ENCODE assay signal across 28 cellular contexts in genomic region chr18:80086281-80086680, GRCh38. TPM values are rescaled to one million over a fixed set of nuclear protein-coding genes. Genes with fewer than 3 reads are reported as not detected.
DNase-seq lines count a peak whose midpoint lies in the region; FAIRE-seq and TF ChIP-seq lines count a peak whose summit lies in the region.
"Had no signal": no experiment of that assay in that cellular context is flagged by ENCODE, and none has a peak within 500 bp of the region (broad histone marks: within the 10 kb centered on the region; RNA-seq: fewer than 3 reads in every experiment).

No MANE protein-coding gene starts in this region.

- no peaks in the 10 kb centered on the region for H4K20me1 ChIP-seq in astrocyte (ENCODE audit: insufficient read depth, low read length)

- no peak overlapping the region for H2AFZ ChIP-seq in astrocyte (ENCODE audit: low read depth, low read length)
- H2AFZ ChIP-seq: GM23338 had no signal

- TF ChIP-seq CTCF in astrocyte (IDR thresholded peaks at IDR 0.05; ENCODE audit: insufficient read depth, low read depth, low read length) (no peak), osteocyte (IDR thresholded peaks at IDR 0.05) (no peak)

- H3K27ac Mint-ChIP-seq in astrocyte (ENCODE audit: unreplicated experiment) (no peak overlapping the region), osteocyte (ENCODE audit: unreplicated experiment) (no peak overlapping the region)
- H3K27ac Mint-ChIP-seq: CD8-positive, alpha-beta T cell; GM23338 had no signal

- no peaks in the 10 kb centered on the region for H3K9me3 ChIP-seq in astrocyte (ENCODE audit: insufficient read depth, low read depth, low read length)

- H3K4me3 ChIP-seq in astrocyte (ENCODE audit: insufficient read depth, low read depth, low read length), result no peak overlapping the region
- H3K4me3 ChIP-seq: GM12878, GM23338, HAP-1, Peyer's patch, SJSA1 had no signal

- H3K9me3 Mint-ChIP-seq in astrocyte (ENCODE audit: unreplicated experiment), result peaks cover 12% of the 10 kb centered on the region
- peaks cover 24% of the 10 kb centered on the region for H3K9me3 Mint-ChIP-seq in osteocyte (ENCODE audit: unreplicated experiment)

- no peaks in the 10 kb centered on the region for H3K4me1 ChIP-seq in astrocyte (ENCODE audit: insufficient read depth, low read length)
- H3K4me1 ChIP-seq: HAP-1, Peyer's patch, SJSA1 had no signal

- FAIRE-seq in astrocyte (lab: Jason Lieb, UNC), result no peak
- no peak for FAIRE-seq in GM19239 (lab: Jason Lieb, UNC)
- FAIRE-seq: GM12878 had no signal

- H3K4me1 Mint-ChIP-seq in astrocyte (ENCODE audit: low read depth, unreplicated experiment) (peaks cover 5% of the 10 kb centered on the region), osteocyte (ENCODE audit: unreplicated experiment) (no peaks in the 10 kb centered on the region)
- H3K4me1 Mint-ChIP-seq: GM23338 had no signal

- H3K4me2 ChIP-seq in astrocyte (ENCODE audit: low read length), result no peak overlapping the region
- H3K4me2 ChIP-seq: GM23338 had no signal

- H3K36me3 ChIP-seq in astrocyte (ENCODE audit: insufficient read depth, low read length), result no peaks in the 10 kb centered on the region
- H3K36me3 ChIP-seq: HAP-1, Peyer's patch, SJSA1 had no signal

- H3K36me3 Mint-ChIP-seq in astrocyte (ENCODE audit: low read depth, unreplicated experiment) (peaks cover 1% of the 10 kb centered on the region), osteocyte (ENCODE audit: unreplicated experiment) (no peaks in the 10 kb centered on the region)
- H3K36me3 Mint-ChIP-seq: CD8-positive, alpha-beta T cell had no signal

- H3K27ac ChIP-seq in astrocyte (ENCODE audit: low read depth, low read length), result no peak overlapping the region
- H3K27ac ChIP-seq: Peyer's patch, SJSA1 had no signal

- H3K79me2 ChIP-seq in astrocyte (ENCODE audit: insufficient read depth, low read length), result no peaks in the 10 kb centered on the region

- no peaks in the 10 kb centered on the region for H3K27me3 ChIP-seq in astrocyte (ENCODE audit: insufficient read depth, low read length)
- H3K27me3 ChIP-seq: Peyer's patch, SJSA1 had no signal

- H3K4me3 Mint-ChIP-seq in astrocyte (ENCODE audit: unreplicated experiment) (peak overlapping the region; percentile 40), osteocyte (ENCODE audit: unreplicated experiment) (no peak overlapping the region)
- H3K4me3 Mint-ChIP-seq: CD8-positive, alpha-beta T cell; GM23338 had no signal

- H3K9ac ChIP-seq in astrocyte (ENCODE audit: low read length), result no peak overlapping the region

- H3K27me3 Mint-ChIP-seq in astrocyte (ENCODE audit: low read depth, unreplicated experiment) (peaks cover 3% of the 10 kb centered on the region), osteocyte (ENCODE audit: unreplicated experiment) (peaks cover under 1% of the 10 kb centered on the region)

- DNase-seq in EH (ENCODE audit: low read depth) (peak; percentile 24), LHCN-M2 (ENCODE audit: low read depth) (peak; percentile 11), astrocyte (ENCODE audit: low read depth) (no peak), osteocyte (ENCODE audit: extremely low spot score, unreplicated experiment) (peak; percentile 46), NCI-H1105 treated with DMSO at 0.1 percent for 48 hours (lab: John Stamatoyannopoulos, UW) (no peak), GM19239 (ENCODE audit: insufficient read length, low spot score) (no peak), KG1 (lab: John Stamatoyannopoulos, UW) (no peak)
- DNase-seq in stimulated activated CD4-positive, alpha-beta T cell treated with anti-CD3 and anti-CD28 coated beads, Interleukin-4, amount 100 ng/mL, for 1 hour, result no peak
- DNase-seq: AML-193; C1 segment of cervical spinal cord; Calu3; CD8-positive, alpha-beta T cell; DMS153; Kasumi-1; MM.1S; NCI-H1048; NCI-H1436 treated with DMSO at 0.1 percent for 48 hours; NCI-H1930; NCI-H345; NCI-H524; NCI-H774; NK-92 treated with Interleukin-12 subunit alpha and Interleukin-12 subunit beta, amount 100 ng/mL, for 24 hours; Peyer's patch; T-helper 1 cell had no signal

RNA-seq across cellular contexts. Expression of gene ADNP2, which starts 22.8 kb away (rescaled TPM):
- total RNA-seq in LHCN-M2 (2014; rRNA removed), result 13.3 and 15.6 TPM in 2 replicates
- polyA plus RNA-seq in LHCN-M2 (2012), result 5.0 TPM
- total RNA-seq in astrocyte, result 17.9 and 20.5 TPM in 2 replicates
- 18.6 and 19.2 TPM in 2 replicates for total RNA-seq in osteocyte

RNA-seq across cellular contexts. Expression of gene RBFA, which starts 52.0 kb away (rescaled TPM):
- 36.7 and 59.8 TPM in 2 replicates for total RNA-seq in LHCN-M2 (2014; rRNA removed)
- 23.6 TPM for polyA plus RNA-seq in LHCN-M2 (2012)
- total RNA-seq in astrocyte, result 24.1 and 24.4 TPM in 2 replicates
- total RNA-seq in osteocyte, result 25.4 and 26.2 TPM in 2 replicates

Comparison
In these comparisons a context has a peak if more than half of its experiments do, and no peak if none do; other contexts are left out.
1. DNase-seq: peak in EH (single experiment), LHCN-M2 (single experiment) and osteocyte (single experiment); none in astrocyte (single experiment), NCI-H1105 treated with DMSO at 0.1 percent for 48 hours (single experiment), GM19239 (single experiment), KG1 (single experiment) and stimulated activated CD4-positive, alpha-beta T cell treated with anti-CD3 and anti-CD28 coated beads, Interleukin-4, amount 100 ng/mL, for 1 hour (single experiment).